18 cellular contexts compared by ENCODE assay signal in genomic region chr4:31236635-31237173, GRCh38.
DNase-seq lines count a peak whose midpoint lies in the region; ATAC-seq, FAIRE-seq and TF ChIP-seq lines count a peak whose summit lies in the region.
"Had no signal": no experiment of that assay in that cellular context is flagged by ENCODE, and none has a peak within 500 bp of the region (broad histone marks: within the 10 kb centered on the region; RNA-seq: fewer than 3 reads in every experiment).

No MANE protein-coding gene starts in this region.

- FAIRE-seq in bronchial epithelial cell (lab: Jason Lieb, UNC), result no peak
- FAIRE-seq: A204.1, H54 had no signal

- H3K9me3 Mint-ChIP-seq in activated CD8-positive, alpha-beta T cell treated with anti-CD3 and anti-CD28 coated beads, Interleukin-2, amount 10 ng/mL, durations not matched to agents 7 days and 5 days (ENCODE audit: insufficient read depth), result peaks cover 19% of the 10 kb centered on the region

- H2AK5ac ChIP-seq in neuronal stem cell (ENCODE audit: low read depth, low read length), result no peak overlapping the region

- H3K27ac Mint-ChIP-seq in activated CD8-positive, alpha-beta T cell treated with anti-CD3 and anti-CD28 coated beads, Interleukin-2, amount 10 ng/mL, durations not matched to agents 7 days and 5 days, result no peak overlapping the region
- H3K27ac Mint-ChIP-seq: HFFc6 had no signal

- no peak overlapping the region for H3K14ac ChIP-seq in neuronal stem cell (ENCODE audit: low read length)

- no peak overlapping the region for H3K27ac ChIP-seq in A673 (ENCODE audit: low read depth, low read length, poor library complexity, severe bottlenecking)
- H3K27ac ChIP-seq in neuronal stem cell (replicated peaks; ENCODE audit: low read length), result no peak overlapping the region
- H3K27ac ChIP-seq: C4-2B had no signal

- ATAC-seq in activated CD8-positive, alpha-beta T cell treated with anti-CD3 and anti-CD28 coated beads, Interleukin-2, amount 10 ng/mL, durations not matched to agents 7 days and 5 days, result no peak

- WGBS in neuronal stem cell (ENCODE audit: extremely low coverage in 2 of 2, insufficient read length in 2 of 2, insufficient replicate concordance in 1 of 2), 2 donors, result no CpG with 5 or more reads among the region's 6 CpGs

- H3K36me3 ChIP-seq in A673 (ENCODE audit: insufficient read depth, low read length, poor library complexity, severe bottlenecking) (no peaks in the 10 kb centered on the region), bronchial epithelial cell (ENCODE audit: control insufficient read depth, insufficient read depth, low read length) (no peaks in the 10 kb centered on the region), neuronal stem cell (replicated peaks in 1 of 2; ENCODE audit: control insufficient read depth in 2 of 2, insufficient read depth in 2 of 2, low read length in 2 of 2) (no peaks in the 10 kb centered on the region)

- H3K4me1 Mint-ChIP-seq in activated CD8-positive, alpha-beta T cell treated with anti-CD3 and anti-CD28 coated beads, Interleukin-2, amount 10 ng/mL, durations not matched to agents 7 days and 5 days (ENCODE audit: low read depth), result no peaks in the 10 kb centered on the region

- H4K91ac ChIP-seq in neuronal stem cell (ENCODE audit: low read depth, low read length, poor library complexity), result no peak overlapping the region

- no peak overlapping the region for H3K23ac ChIP-seq in neuronal stem cell (ENCODE audit: low read depth, low read length, poor library complexity)

- TF ChIP-seq CTCF in A673 (conservative IDR thresholded peaks at IDR 0.05; ENCODE audit: low read depth, low read length), result no peak
- TF ChIP-seq CTCF in bronchial epithelial cell (IDR thresholded peaks at IDR 0.05; ENCODE audit: insufficient read depth, low read length, severe bottlenecking), result no peak

- no peak overlapping the region for H2BK12ac ChIP-seq in neuronal stem cell (ENCODE audit: low read length)

- POLR2A ChIA-PET in A673 (lab: Charles Lee; ENCODE audit: low non-redundant PET), result no interaction called here
- POLR2A ChIA-PET in activated CD8-positive, alpha-beta T cell treated with anti-CD3 and anti-CD28 coated beads, Interleukin-2, amount 10 ng/mL, durations not matched to agents 7 days and 5 days (lab: Charles Lee), result no interaction called here

- intact Hi-C loops in A673 (cut with micrococcal nuclease; ENCODE audit: unreplicated experiment), result no loop called here

- H3K9me3 ChIP-seq in A673 (ENCODE audit: low read depth, low read length, poor library complexity, severe bottlenecking) (no peaks in the 10 kb centered on the region), neuronal stem cell (replicated peaks in 1 of 2; ENCODE audit: control insufficient read depth in 2 of 2, insufficient read depth in 1 of 2, low read depth in 1 of 2, low read length in 2 of 2) (peaks cover 7 to 8% of the 10 kb centered on the region in 2 donors)

- H3K4me2 ChIP-seq in neuronal stem cell (ENCODE audit: insufficient read depth, low read length, poor library complexity, severe bottlenecking), result no peak overlapping the region

- CTCF ChIA-PET in A673 (lab: Charles Lee), result no interaction called here
- CTCF ChIA-PET in activated CD8-positive, alpha-beta T cell treated with anti-CD3 and anti-CD28 coated beads, Interleukin-2, amount 10 ng/mL, durations not matched to agents 7 days and 5 days (lab: Charles Lee), result no interaction called here

- no TSS peak for BruUV-seq in A673 (replicated peaks; lab: Mats Ljungman, UMichigan)

- H3K9ac ChIP-seq in neuronal stem cell (ENCODE audit: low read depth, low read length, poor library complexity), result no peak overlapping the region

- peak overlapping the region; percentile 58 for H2AFZ ChIP-seq in neuronal stem cell (ENCODE audit: low read length)

- H3K27me3 ChIP-seq in A673 (replicated peaks; ENCODE audit: insufficient read depth, low read depth, low read length, poor library complexity), result no peaks in the 10 kb centered on the region
- H3K27me3 ChIP-seq in bronchial epithelial cell (ENCODE audit: control insufficient read depth, insufficient read depth, low read length), result no peaks in the 10 kb centered on the region
- H3K27me3 ChIP-seq in neuronal stem cell (ENCODE audit: control insufficient read depth in 3 of 3, insufficient read depth in 3 of 3, low read depth in 1 of 3, low read length in 3 of 3), result no peaks in the 10 kb centered on the region

- H3K36me3 Mint-ChIP-seq in activated CD8-positive, alpha-beta T cell treated with anti-CD3 and anti-CD28 coated beads, Interleukin-2, amount 10 ng/mL, durations not matched to agents 7 days and 5 days (ENCODE audit: low read depth), result no peaks in the 10 kb centered on the region

- no peak overlapping the region for H4K8ac ChIP-seq in neuronal stem cell (ENCODE audit: low read depth, low read length)

- H3K4me3 Mint-ChIP-seq in activated CD8-positive, alpha-beta T cell treated with anti-CD3 and anti-CD28 coated beads, Interleukin-2, amount 10 ng/mL, durations not matched to agents 7 days and 5 days, result no peak overlapping the region
- H3K4me3 Mint-ChIP-seq: HFFc6 had no signal

- no peak overlapping the region for H2BK120ac ChIP-seq in neuronal stem cell (ENCODE audit: low read depth, low read length)

- peaks cover 2% of the 10 kb centered on the region for H3K79me1 ChIP-seq in neuronal stem cell (ENCODE audit: low read depth, low read length)

- H3K4ac ChIP-seq in neuronal stem cell (ENCODE audit: low read length), result no peak overlapping the region

- H3K27me3 Mint-ChIP-seq in activated CD8-positive, alpha-beta T cell treated with anti-CD3 and anti-CD28 coated beads, Interleukin-2, amount 10 ng/mL, durations not matched to agents 7 days and 5 days (ENCODE audit: low read depth), result no peaks in the 10 kb centered on the region

- peak; percentile 41 for DNase-seq in A673 (ENCODE audit: low spot score)
- DNase-seq in HT1080 (ENCODE audit: low read depth), result peak; percentile 24
- peak; percentile 4 for DNase-seq in bronchial epithelial cell (ENCODE audit: low read depth)
- no peak for DNase-seq in neuronal stem cell (ENCODE audit: low spot score)
- no peak for DNase-seq in NCI-H345 treated with DMSO at 0.1 percent for 48 hours (lab: John Stamatoyannopoulos, UW; ENCODE audit: unreplicated experiment)
- DNase-seq in activated CD8-positive, alpha-beta T cell treated with anti-CD3 and anti-CD28 coated beads, Interleukin-2, amount 10 ng/mL, durations not matched to agents 7 days and 5 days, result no peak
- no peak for DNase-seq in NCI-H1436 treated with DMSO at 0.1 percent for 48 hours (lab: John Stamatoyannopoulos, UW)
- DNase-seq: DMS79 treated with DMSO at 0.1 percent for 48 hours, HFFc6, KG1, MV-4-11, NCI-H187, NCI-H2227 treated with DMSO at 0.1 percent for 48 hours, RPMI8226, SHP77 treated with DMSO at 0.1 percent for 48 hours had no signal

- peaks cover 6% of the 10 kb centered on the region for H3K4me1 ChIP-seq in A673 (ENCODE audit: insufficient read depth, low read length, poor library complexity, severe bottlenecking)
- peaks cover 2 to 13% of the 10 kb centered on the region in 2 donors for H3K4me1 ChIP-seq in neuronal stem cell (ENCODE audit: control insufficient read depth in 2 of 2, insufficient read depth in 1 of 2, low read depth in 1 of 2, low read length in 2 of 2)

- no peak overlapping the region for H2BK15ac ChIP-seq in neuronal stem cell (ENCODE audit: low read length)

- H2BK5ac ChIP-seq in neuronal stem cell (ENCODE audit: low read length), result no peak overlapping the region

- H3K4me3 ChIP-seq in A673 (ENCODE audit: low read depth, low read length, poor library complexity, severe bottlenecking) (no peak overlapping the region), bronchial epithelial cell (ENCODE audit: low read depth, low read length) (no peak overlapping the region), neuronal stem cell (ENCODE audit: low read length in 2 of 2) (no peak overlapping the region)

- H3K18ac ChIP-seq in neuronal stem cell (ENCODE audit: low read length), result no peak overlapping the region

Comparison
In these comparisons a context has a peak if more than half of its experiments do, and no peak if none do; other contexts are left out.
1. DNase-seq: peak in A673 (single experiment), HT1080 (single experiment) and bronchial epithelial cell (single experiment); none in neuronal stem cell (single experiment), NCI-H345 treated with DMSO at 0.1 percent for 48 hours (single experiment), activated CD8-positive, alpha-beta T cell treated with anti-CD3 and anti-CD28 coated beads, Interleukin-2, amount 10 ng/mL, durations not matched to agents 7 days and 5 days (single experiment) and NCI-H1436 treated with DMSO at 0.1 percent for 48 hours (single experiment).